ENCODE assay signal across 1 cellular context in genomic region chr2:15230599-15231192, GRCh38.
TF ChIP-seq lines count a peak whose summit lies in the region.

No MANE protein-coding gene starts in this region.

TF ChIP-seq in SK-N-SH, 30 proteins besides CTCF, POLR2A, EP300 and RAD21 (continued from another document):
- TF ChIP-seq PBX3 (IDR thresholded peaks at IDR 0.05), result no peak
- no peak for TF ChIP-seq RXRA (IDR thresholded peaks at IDR 0.05; ENCODE audit: borderline replicate concordance, low read depth)
- TF ChIP-seq FOXJ3 (CRISPR knock-in tag; IDR thresholded peaks at IDR 0.05), result no peak
- TF ChIP-seq MAX (IDR thresholded peaks at IDR 0.05; ENCODE audit: low read depth), result no peak
- no peak for TF ChIP-seq TAF1 (IDR thresholded peaks at IDR 0.05; ENCODE audit: borderline replicate concordance, low read depth, low read length)
- TF ChIP-seq GABPA (IDR thresholded peaks at IDR 0.05; ENCODE audit: low read depth), result no peak
